Comparison of ENCODE assay signal across 8 cellular contexts in genomic region chr1:28517649-28517999, GRCh38. TPM values are rescaled to one million over a fixed set of nuclear protein-coding genes. Genes with fewer than 3 reads are reported as not detected.
DNase-seq lines count a peak whose midpoint lies in the region; ATAC-seq and TF ChIP-seq lines count a peak whose summit lies in the region.

No MANE protein-coding gene starts in this region.

- H4K20me1 ChIP-seq in hepatocyte (ENCODE audit: insufficient read depth, poor library complexity, severe bottlenecking), result peaks cover 16% of the 10 kb centered on the region

- WGBS in hepatocyte (ENCODE audit: low lambda C conversion rate, missing lambda C conversion rate), result 28% methylated on average over 7 of the region's 7 CpGs

- H3K36me3 ChIP-seq in hepatocyte (replicated peaks; ENCODE audit: insufficient read depth, low read depth) (no peaks in the 10 kb centered on the region), stomach smooth muscle (ENCODE audit: control insufficient read depth in 2 of 2, insufficient read depth in 2 of 2, low read length in 2 of 2) (peaks cover 0 to 8% of the 10 kb centered on the region in 2 donors)

- peaks cover 30% of the 10 kb centered on the region for H3K4me1 Mint-ChIP-seq in activated CD8-positive, alpha-beta T cell treated with anti-CD3 and anti-CD28 coated beads for 36 hours (ENCODE audit: low read depth)

- H2AFZ ChIP-seq in hepatocyte, result peak overlapping the region; percentile 1

- no peaks in the 10 kb centered on the region for H3K9me3 ChIP-seq in hepatocyte (ENCODE audit: low read depth)
- no peaks in the 10 kb centered on the region for H3K9me3 ChIP-seq in stomach smooth muscle (ENCODE audit: control insufficient read depth in 2 of 2, low read length in 2 of 2)

- no peaks in the 10 kb centered on the region for H3K9me2 ChIP-seq in hepatocyte (replicated peaks; ENCODE audit: insufficient read depth)

- H3K9ac ChIP-seq in stomach smooth muscle (ENCODE audit: low read length in 2 of 2), result peak overlapping the region; percentile 64 to 69

- DNase-seq in DMS 273 treated with DMSO at 0.1 percent for 48 hours (lab: John Stamatoyannopoulos, UW) (peak; percentile 63), DMS 273 (lab: John Stamatoyannopoulos, UW; ENCODE audit: unreplicated experiment) (no peak), hepatocyte (ENCODE audit: low spot score) (no peak), activated gamma-delta T cell (lab: John Stamatoyannopoulos, UW) (no peak)
- DNase-seq in activated CD8-positive, alpha-beta T cell treated with anti-CD3 and anti-CD28 coated beads for 36 hours, result no peak

- H3K9me3 Mint-ChIP-seq in activated CD8-positive, alpha-beta T cell treated with anti-CD3 and anti-CD28 coated beads for 36 hours, result no peaks in the 10 kb centered on the region

- H3K4me3 Mint-ChIP-seq in activated CD8-positive, alpha-beta T cell treated with anti-CD3 and anti-CD28 coated beads for 36 hours, result peak overlapping the region; percentile 81

- H3K27ac ChIP-seq in hepatocyte (peak overlapping the region; percentile 90), stomach smooth muscle (ENCODE audit: low read length) (peak overlapping the region; percentile 31)

- ATAC-seq in HG03108 (IDR thresholded peaks at IDR 0.05; ENCODE audit: unreplicated experiment) (peak; percentile 2), GM18873 (IDR thresholded peaks at IDR 0.05; ENCODE audit: low FRiP score, unreplicated experiment) (no peak)
- ATAC-seq in activated CD8-positive, alpha-beta T cell treated with anti-CD3 and anti-CD28 coated beads for 36 hours, result peak; percentile 8

- peaks cover 37% of the 10 kb centered on the region for H3K79me2 ChIP-seq in hepatocyte

- no peak for TF ChIP-seq CTCF in activated CD8-positive, alpha-beta T cell treated with anti-CD3 and anti-CD28 coated beads for 36 hours (IDR thresholded peaks at IDR 0.05)
- TF ChIP-seq CTCF in hepatocyte (IDR thresholded peaks at IDR 0.05; ENCODE audit: poor library complexity), result no peak

- peaks cover 6% of the 10 kb centered on the region for H3K4me1 ChIP-seq in hepatocyte (ENCODE audit: insufficient read depth)
- peaks cover 18% of the 10 kb centered on the region for H3K4me1 ChIP-seq in stomach smooth muscle (ENCODE audit: control insufficient read depth, insufficient read depth, low read length)

- H3K36me3 Mint-ChIP-seq in activated CD8-positive, alpha-beta T cell treated with anti-CD3 and anti-CD28 coated beads for 36 hours (ENCODE audit: low read depth), result peaks cover 38% of the 10 kb centered on the region

- H3K4me3 ChIP-seq in hepatocyte, result no peak overlapping the region
- H3K4me3 ChIP-seq in stomach smooth muscle (ENCODE audit: low read length in 2 of 2), result peak overlapping the region; percentile 78 to 81

- H3K27ac Mint-ChIP-seq in activated CD8-positive, alpha-beta T cell treated with anti-CD3 and anti-CD28 coated beads for 36 hours, result peak overlapping the region; percentile 91

- CTCF ChIA-PET in activated CD8-positive, alpha-beta T cell treated with anti-CD3 and anti-CD28 coated beads for 36 hours (lab: Charles Lee), result interaction anchor here (1.3 to 2.3 kb wide), 3 partner anchors 8 to 86 kb away, joined by 7 to 10 read pairs (median 7); no protein-coding TSS in a partner anchor

- intact Hi-C loops in activated CD8-positive, alpha-beta T cell treated with anti-CD3 and anti-CD28 coated beads for 36 hours (cut with micrococcal nuclease), result loop anchor here (5.0 kb wide), 3 partner anchors 65 to 360 kb away; partner anchors contain the start of gene TAF12

- peak overlapping the region; percentile 97 for H3K4me2 ChIP-seq in hepatocyte

- H3K27me3 ChIP-seq in hepatocyte (no peaks in the 10 kb centered on the region), stomach smooth muscle (ENCODE audit: control insufficient read depth in 1 of 2, insufficient read depth in 2 of 2, low read length in 2 of 2) (no peaks in the 10 kb centered on the region)

- POLR2A ChIA-PET in activated CD8-positive, alpha-beta T cell treated with anti-CD3 and anti-CD28 coated beads for 36 hours (lab: Charles Lee), result interaction anchor here (1.3 to 6.5 kb wide), 4 partner anchors 10 to 269 kb away, joined by 5 to 79 read pairs (median 42); partner anchors contain the start of genes RCC1 and RNU11

- no peaks in the 10 kb centered on the region for H3K27me3 Mint-ChIP-seq in activated CD8-positive, alpha-beta T cell treated with anti-CD3 and anti-CD28 coated beads for 36 hours

RNA-seq across cellular contexts. Expression of gene RCC1, which starts 11.8 kb away (rescaled TPM):
- 100 to 1,000 TPM; 108 to 113 TPM for total RNA-seq in activated CD8-positive, alpha-beta T cell treated with anti-CD3 and anti-CD28 coated beads for 36 hours
- total RNA-seq in hepatocyte, result 37.3 and 38.5 TPM in 2 replicates
- polyA plus RNA-seq in hepatocyte, result 15.7 and 23.5 TPM in 2 replicates

RNA-seq across cellular contexts. Expression of gene TRNAU1AP, which starts 35.3 kb away (rescaled TPM):
- total RNA-seq in activated CD8-positive, alpha-beta T cell treated with anti-CD3 and anti-CD28 coated beads for 36 hours, result 10 to 100 TPM; 42.5 to 47.8 TPM
- 10.0 and 17.4 TPM in 2 replicates for total RNA-seq in hepatocyte
- 18.8 and 19.1 TPM in 2 replicates for polyA plus RNA-seq in hepatocyte
